Comparison of ENCODE assay signal across 17 cellular contexts in the genomic region with DNA sequence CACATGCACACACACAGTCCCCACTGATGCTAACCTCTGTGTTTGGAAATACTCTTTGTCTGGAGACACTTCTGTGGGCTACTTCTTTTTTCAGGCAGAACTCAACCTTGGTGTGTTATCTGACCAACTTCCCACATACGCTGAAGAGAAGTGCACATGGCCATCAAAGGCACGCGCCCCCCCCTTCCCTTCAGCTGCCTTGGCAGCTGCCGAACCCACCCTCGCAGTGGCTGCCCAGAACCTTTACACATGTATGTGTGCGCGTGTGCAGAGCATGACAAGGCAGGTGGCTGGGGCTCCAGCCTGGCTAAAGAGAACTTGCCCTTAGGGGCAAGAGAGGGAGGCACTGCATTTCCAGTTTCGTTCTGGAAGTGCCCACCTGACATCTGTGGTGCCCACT. TPM values are rescaled to one million over a fixed set of nuclear protein-coding genes. Genes with fewer than 3 reads are reported as not detected.
DNase-seq lines count a peak whose midpoint lies in the region; ATAC-seq and TF ChIP-seq lines count a peak whose summit lies in the region.
"Had no signal": no experiment of that assay in that cellular context is flagged by ENCODE, and none has a peak within 500 bp of the region (broad histone marks: within the 10 kb centered on the region; RNA-seq: fewer than 3 reads in every experiment).

No MANE protein-coding gene starts in this region.

- no peaks in the 10 kb centered on the region for H3K9me3 ChIP-seq in cardiac muscle cell (ENCODE audit: low read depth)
- no peaks in the 10 kb centered on the region for H3K9me3 ChIP-seq in duodenal mucosa (ENCODE audit: control insufficient read depth in 1 of 2, low read length in 2 of 2)
- no peaks in the 10 kb centered on the region for H3K9me3 ChIP-seq in gastrocnemius medialis
- H3K9me3 ChIP-seq in lower lobe of right lung, result no peaks in the 10 kb centered on the region

- no peak for TF ChIP-seq POLR2A in gastrocnemius medialis (IDR thresholded peaks at IDR 0.05)

- no peaks in the 10 kb centered on the region for H3K27me3 ChIP-seq in cardiac muscle cell
- H3K27me3 ChIP-seq in duodenal mucosa (ENCODE audit: control insufficient read depth in 1 of 2, insufficient read depth in 2 of 2, low read length in 2 of 2), result no peaks in the 10 kb centered on the region
- H3K27me3 ChIP-seq in gastrocnemius medialis, result no peaks in the 10 kb centered on the region
- H3K27me3 ChIP-seq in lower lobe of right lung (ENCODE audit: low read depth), result no peaks in the 10 kb centered on the region

- H3K36me3 ChIP-seq in cardiac muscle cell (no peaks in the 10 kb centered on the region), duodenal mucosa (ENCODE audit: control insufficient read depth in 1 of 2, insufficient read depth in 2 of 2, low read length in 2 of 2) (no peaks in the 10 kb centered on the region), gastrocnemius medialis (peaks cover 0 to under 1% of the 10 kb centered on the region in 2 donors), lower lobe of right lung (peaks cover 3% of the 10 kb centered on the region)

- no peak for DNase-seq in cardiac muscle cell (ENCODE audit: low read depth in 1 of 2, low spot score in 1 of 2)
- DNase-seq in cardiac septum (ENCODE audit: low spot score), result no peak
- DNase-seq in gastrocnemius medialis, result no peak
- DNase-seq in NCI-H1436 (lab: John Stamatoyannopoulos, UW), result no peak
- DNase-seq in GM13977 (ENCODE audit: low spot score), result no peak
- no peak for DNase-seq in lower lobe of right lung
- no peak for DNase-seq in dedifferentiated amniotic fluid mesenchymal stem cell (ENCODE audit: extremely low spot score)
- DNase-seq: DMS153, GOT3, NCI-H1417, NCI-H1930, NCI-H2171, NCI-H748 treated with DMSO at 0.1 percent for 48 hours, PC-3, Right ventricle myocardium superior had no signal

- H3K4me1 ChIP-seq in cardiac muscle cell (ENCODE audit: low read depth) (peaks cover 14% of the 10 kb centered on the region), duodenal mucosa (ENCODE audit: control insufficient read depth in 1 of 2, insufficient read depth in 2 of 2, low read length in 2 of 2) (peaks cover 30 to 35% of the 10 kb centered on the region in 2 donors), gastrocnemius medialis (peaks cover 8% of the 10 kb centered on the region in 2 donors), lower lobe of right lung (peaks cover 15% of the 10 kb centered on the region)

- intact Hi-C loops in cardiac septum (cut with DNase I) (no loop called here), gastrocnemius medialis (cut with DNase I; ENCODE audit: low total_unique reads) (no loop called here), lower lobe of right lung (cut with DNase I) (no loop called here)

- H3K4me3 ChIP-seq in cardiac muscle cell, result no peak overlapping the region
- peak overlapping the region; percentile 39 to 47 for H3K4me3 ChIP-seq in duodenal mucosa (ENCODE audit: low read depth in 1 of 2, low read length in 2 of 2)
- H3K4me3 ChIP-seq in gastrocnemius medialis, result no peak overlapping the region
- no peak overlapping the region for H3K4me3 ChIP-seq in lower lobe of right lung

- ATAC-seq in gastrocnemius medialis (peak in 1 of 2 donors; percentile 21), lower lobe of right lung (no peak)
- ATAC-seq: PC-3 had no signal

- in situ Hi-C loops in gastrocnemius medialis (cut with MboI; ENCODE audit: low sequenced_read_pairs in 4 of 4), result no loop called here
- in situ Hi-C loops in GM13977 (cut with MboI; ENCODE audit: low pct_unique_long_range_greater_than_20kb, low sequenced_read_pairs, unreplicated experiment), result no loop called here

- H3K27ac ChIP-seq in cardiac muscle cell, result peak overlapping the region; percentile 16
- peak overlapping the region; percentile 71 for H3K27ac ChIP-seq in duodenal mucosa (ENCODE audit: low read depth, low read length)
- H3K27ac ChIP-seq in gastrocnemius medialis, result peak overlapping the region; percentile 2 to 62 (median 42)
- H3K27ac ChIP-seq in lower lobe of right lung, result no peak overlapping the region
- H3K27ac ChIP-seq: C4-2B had no signal

- H3K9ac ChIP-seq in duodenal mucosa (ENCODE audit: low read depth in 1 of 2, low read length in 2 of 2), result peak overlapping the region; percentile 36 to 88

- TF ChIP-seq CTCF in cardiac muscle cell (IDR thresholded peaks at IDR 0.05; ENCODE audit: low read depth, low read length), result no peak
- no peak for TF ChIP-seq CTCF in gastrocnemius medialis (IDR thresholded peaks at IDR 0.05 in 4 of 5, conservative IDR thresholded peaks at IDR 0.05 in 1 of 5)
- TF ChIP-seq CTCF in GM13977 (IDR thresholded peaks at IDR 0.05; ENCODE audit: extremely low read depth, insufficient read depth, missing control alignments), result no peak
- TF ChIP-seq CTCF in lower lobe of right lung (IDR thresholded peaks at IDR 0.05), result no peak

RNA-seq across cellular contexts. Expression of a gene that starts 3.9 kb away (rescaled TPM):
- 7.1 and 12.2 TPM in 2 replicates for total RNA-seq in cardiac muscle cell
- polyA plus RNA-seq in cardiac muscle cell, result 10.1 and 10.6 TPM in 2 replicates
- total RNA-seq in cardiac septum, result 7.2 TPM
- 1 to 10 TPM; 1.8 to 5.8 (median 5.2) TPM for total RNA-seq in gastrocnemius medialis
- 9.3 TPM for total RNA-seq in lower lobe of right lung

RNA-seq across cellular contexts. Expression of a gene that starts 37.9 kb away (rescaled TPM):
- total RNA-seq in cardiac muscle cell, result 7.1 and 9.5 TPM in 2 replicates
- 20.0 and 21.8 TPM in 2 replicates for polyA plus RNA-seq in cardiac muscle cell
- total RNA-seq in cardiac septum, result 13.3 TPM
- total RNA-seq in gastrocnemius medialis, result 1 to 10 TPM; 4.6 to 6.2 (median 5.4) TPM
- total RNA-seq in lower lobe of right lung, result 42.4 TPM

RNA-seq across cellular contexts. Expression of a gene that starts 40.9 kb away (rescaled TPM):
- total RNA-seq in cardiac muscle cell (32.5 and 49.9 TPM in 2 replicates), cardiac septum (54.8 TPM), gastrocnemius medialis (10 to 100 TPM; 35.8 to 41.3 (median 39.8) TPM), lower lobe of right lung (101 TPM)
- 54.6 and 95.1 TPM in 2 replicates for polyA plus RNA-seq in cardiac muscle cell

RNA-seq across cellular contexts. Expression of a gene that starts 59.4 kb away (rescaled TPM):
- total RNA-seq in cardiac muscle cell, result 96.8 and 104 TPM in 2 replicates
- 27.3 and 33.2 TPM in 2 replicates for polyA plus RNA-seq in cardiac muscle cell
- 53.7 TPM for total RNA-seq in cardiac septum
- 10 to 100 TPM; 75.7 to 96.3 (median 85.9) TPM for total RNA-seq in gastrocnemius medialis
- total RNA-seq in lower lobe of right lung, result 97.7 TPM

Comparison
In these comparisons a context has a peak if more than half of its experiments do, and no peak if none do; other contexts are left out.
1. H3K4me3 ChIP-seq: peak in duodenal mucosa (2 of 2); none in cardiac muscle cell (single experiment), gastrocnemius medialis (0 of 4) and lower lobe of right lung (single experiment).